24 cellular contexts compared by ENCODE assay signal in the genomic region with DNA sequence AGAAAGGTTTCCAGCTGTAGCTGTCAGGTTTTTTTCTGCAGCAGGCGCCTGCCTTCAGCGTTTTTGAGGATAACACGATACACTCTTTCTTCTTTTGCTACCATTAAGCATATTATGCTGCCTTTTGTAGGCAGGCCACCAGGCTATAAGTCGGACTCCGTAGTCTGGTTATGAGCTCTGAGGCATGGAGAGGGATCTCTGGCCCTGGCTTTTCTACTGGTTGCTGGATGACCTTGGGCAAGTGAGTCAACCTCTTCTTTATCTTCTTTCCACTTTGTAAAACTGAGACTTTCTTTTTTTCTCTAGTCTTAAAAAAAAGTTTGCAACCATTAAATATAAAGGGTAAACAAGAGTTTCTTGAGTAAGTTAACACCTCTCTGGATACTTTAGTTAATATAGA.
"Had no signal": no experiment of that assay in that cellular context is flagged by ENCODE, and none has a peak within 500 bp of the region (broad histone marks: within the 10 kb centered on the region; RNA-seq: fewer than 3 reads in every experiment).

No MANE protein-coding gene starts in this region.

- H3K27me3 ChIP-seq: colonic mucosa, dorsolateral prefrontal cortex, esophagus muscularis mucosa, esophagus squamous epithelium, foreskin keratinocyte, gastrocnemius medialis, gastroesophageal sphincter, heart left ventricle, heart right ventricle had no signal

- H3K4me1 ChIP-seq: colonic mucosa, esophagus muscularis mucosa, esophagus squamous epithelium, foreskin keratinocyte, gastrocnemius medialis, gastroesophageal sphincter, heart left ventricle, heart right ventricle had no signal

- DNase-seq: colonic mucosa; cortex of kidney; dermis blood vessel endothelial cell; dorsolateral prefrontal cortex; effector CD4-positive, alpha-beta T cell; effector CD8-positive, alpha-beta T cell; effector memory CD4-positive, alpha-beta T cell; effector memory CD8-positive, alpha-beta T cell; endodermal cell; erythroblast; esophagus squamous epithelium; foreskin fibroblast; foreskin keratinocyte; foreskin melanocyte; gastrocnemius medialis; glutamatergic neuron; head of caudate nucleus; heart left ventricle; heart right ventricle had no signal

- ATAC-seq: effector memory CD8-positive, alpha-beta T cell; esophagus mucosa; foreskin keratinocyte; gastrocnemius medialis; gastroesophageal sphincter; heart left ventricle; heart right ventricle had no signal

- H3K36me3 ChIP-seq: colonic mucosa, esophagus muscularis mucosa, esophagus squamous epithelium, gastrocnemius medialis, gastroesophageal sphincter, heart left ventricle, heart right ventricle had no signal

- H3K4me3 ChIP-seq: colonic mucosa, coronary artery, dorsolateral prefrontal cortex, esophagus muscularis mucosa, esophagus squamous epithelium, gastrocnemius medialis, gastroesophageal sphincter, heart left ventricle, heart right ventricle had no signal

- H3K27ac ChIP-seq: colonic mucosa, coronary artery, dorsolateral prefrontal cortex, epithelial cell of prostate, esophagus muscularis mucosa, esophagus squamous epithelium, foreskin keratinocyte, gastrocnemius medialis, gastroesophageal sphincter, heart left ventricle, heart right ventricle had no signal

- H3K9me3 ChIP-seq: colonic mucosa, esophagus muscularis mucosa, esophagus squamous epithelium, gastrocnemius medialis, gastroesophageal sphincter, heart left ventricle, heart right ventricle had no signal
